ENCODE assay signal across 9 cellular contexts in genomic region chr13:99275093-99275469, GRCh38. TPM values are rescaled to one million over a fixed set of nuclear protein-coding genes. Genes with fewer than 3 reads are reported as not detected.
DNase-seq lines count a peak whose midpoint lies in the region; ATAC-seq and TF ChIP-seq lines count a peak whose summit lies in the region.
"Had no signal": no experiment of that assay in that cellular context is flagged by ENCODE, and none has a peak within 500 bp of the region (broad histone marks: within the 10 kb centered on the region; RNA-seq: fewer than 3 reads in every experiment).

No MANE protein-coding gene starts in this region.

- no peak overlapping the region for H3K27ac ChIP-seq in transverse colon

- H3K4me1 Mint-ChIP-seq in activated naive CD4-positive, alpha-beta T cell treated with anti-CD3 and anti-CD28 coated beads, Interleukin-2, amount 10 ng/mL, durations not matched to agents 7 days and 5 days, result peaks cover 85% of the 10 kb centered on the region

- no peak for TF ChIP-seq POLR2A in transverse colon (IDR thresholded peaks at IDR 0.05)

- H3K9me3 Mint-ChIP-seq in activated naive CD4-positive, alpha-beta T cell treated with anti-CD3 and anti-CD28 coated beads, Interleukin-2, amount 10 ng/mL, durations not matched to agents 7 days and 5 days, result peaks cover 8% of the 10 kb centered on the region

- H3K36me3 Mint-ChIP-seq in activated naive CD4-positive, alpha-beta T cell treated with anti-CD3 and anti-CD28 coated beads, Interleukin-2, amount 10 ng/mL, durations not matched to agents 7 days and 5 days, result peaks cover 62% of the 10 kb centered on the region

- no peak for TF ChIP-seq EP300 in transverse colon (IDR thresholded peaks at IDR 0.05; ENCODE audit: low read depth)

- in situ Hi-C loops in transverse colon (cut with MboI; ENCODE audit: low pct_ligation_motif_present in 1 of 4, low pct_unique_long_range_greater_than_20kb in 1 of 4, low sequenced_read_pairs in 3 of 4), result loop anchor here in 2 of 4 donors (10.0 kb wide), 1 partner anchor 160 kb away; no protein-coding TSS in a partner anchor

- no peaks in the 10 kb centered on the region for H3K27me3 ChIP-seq in transverse colon

- H3K4me1 ChIP-seq in mucosa of descending colon (ENCODE audit: low read depth) (peaks cover 9% of the 10 kb centered on the region), transverse colon (peaks cover 0 to 18% (median 10%) of the 10 kb centered on the region in 4 donors)

- intact Hi-C loops in mucosa of descending colon (cut with DNase I, micrococcal nuclease), result loop anchor here in 1 of 2 donors (10.0 kb wide), 1 partner anchor 160 kb away; no protein-coding TSS in a partner anchor
- intact Hi-C loops in transverse colon (cut with DNase I; ENCODE audit: low total_unique reads), result no loop called here

- peak; percentile 57 for ATAC-seq in HG03108 (IDR thresholded peaks at IDR 0.05; ENCODE audit: unreplicated experiment)
- ATAC-seq in mucosa of descending colon, result peak; percentile 39
- ATAC-seq in HG03139 (IDR thresholded peaks at IDR 0.05; ENCODE audit: unreplicated experiment), result no peak

- DNase-seq in EL (peak; percentile 57), mucosa of descending colon (peak in 1 of 3 donors; percentile 57), KG1 (lab: John Stamatoyannopoulos, UW) (no peak), transverse colon (no peak), islet precursor cell (no peak)
- peak; percentile 57 for DNase-seq in activated naive CD4-positive, alpha-beta T cell treated with anti-CD3 and anti-CD28 coated beads, Interleukin-2, amount 10 ng/mL, durations not matched to agents 7 days and 5 days
- DNase-seq: erythroblast had no signal

- TF ChIP-seq CTCF in mucosa of descending colon (IDR thresholded peaks at IDR 0.05) (no peak), transverse colon (IDR thresholded peaks at IDR 0.05) (no peak)

- peak overlapping the region; percentile 72 for H3K27ac Mint-ChIP-seq in activated naive CD4-positive, alpha-beta T cell treated with anti-CD3 and anti-CD28 coated beads, Interleukin-2, amount 10 ng/mL, durations not matched to agents 7 days and 5 days

- CTCF ChIA-PET in activated naive CD4-positive, alpha-beta T cell treated with anti-CD3 and anti-CD28 coated beads, Interleukin-2, amount 10 ng/mL, durations not matched to agents 7 days and 5 days (lab: Charles Lee), result interaction anchor here (0.8 to 5.1 kb wide), 7 partner anchors 9 to 160 kb away, joined by 3 to 41 read pairs (median 6); no protein-coding TSS in a partner anchor

- H3K4me3 ChIP-seq in mucosa of descending colon, result no peak overlapping the region
- H3K4me3 ChIP-seq in transverse colon, result no peak overlapping the region

- H3K27me3 Mint-ChIP-seq in activated naive CD4-positive, alpha-beta T cell treated with anti-CD3 and anti-CD28 coated beads, Interleukin-2, amount 10 ng/mL, durations not matched to agents 7 days and 5 days, result no peaks in the 10 kb centered on the region

- H3K9me3 ChIP-seq in mucosa of descending colon, result no peaks in the 10 kb centered on the region
- peaks cover 0 to 10% of the 10 kb centered on the region in 2 donors for H3K9me3 ChIP-seq in transverse colon

- 30% methylated on average over 1 of the region's 1 CpG; no CpG with 5 or more reads in 1 of the 2 donors for WGBS in transverse colon (ENCODE audit: low coverage in 1 of 2), 2 donors

- H3K36me3 ChIP-seq in mucosa of descending colon (ENCODE audit: low read depth) (no peaks in the 10 kb centered on the region), transverse colon (no peaks in the 10 kb centered on the region)

- H3K4me3 Mint-ChIP-seq in activated naive CD4-positive, alpha-beta T cell treated with anti-CD3 and anti-CD28 coated beads, Interleukin-2, amount 10 ng/mL, durations not matched to agents 7 days and 5 days, result no peak overlapping the region

RNA-seq across cellular contexts. Expression of gene GPR18, which starts 16.9 kb away (rescaled TPM):
- total RNA-seq in mucosa of descending colon, result under 1 TPM; 0.35 to 0.60 (median 0.46) TPM
- under 1 TPM in 2 of 4 donors, not detected in 2; 0.41 to 0.48 TPM for total RNA-seq in transverse colon

RNA-seq across cellular contexts. Expression of gene GPR183, which starts 32.1 kb away (rescaled TPM):
- total RNA-seq in mucosa of descending colon, result 10 to 100 TPM in 1 of 3 donors, 1 to 10 TPM in 2; 1.6 to 15.3 (median 5.0) TPM
- 10 to 100 TPM in 1 of 4 donors, 1 to 10 TPM in 3; 3.0 to 14.6 (median 6.5) TPM for total RNA-seq in transverse colon

Comparison
In these comparisons a context has a peak if more than half of its experiments do, and no peak if none do; other contexts are left out.
1. DNase-seq: peak in EL (single experiment) and activated naive CD4-positive, alpha-beta T cell treated with anti-CD3 and anti-CD28 coated beads, Interleukin-2, amount 10 ng/mL, durations not matched to agents 7 days and 5 days (single experiment); none in KG1 (single experiment), transverse colon (single experiment) and islet precursor cell (single experiment).